Comparison of ENCODE assay signal across 11 cellular contexts in the genomic region with DNA sequence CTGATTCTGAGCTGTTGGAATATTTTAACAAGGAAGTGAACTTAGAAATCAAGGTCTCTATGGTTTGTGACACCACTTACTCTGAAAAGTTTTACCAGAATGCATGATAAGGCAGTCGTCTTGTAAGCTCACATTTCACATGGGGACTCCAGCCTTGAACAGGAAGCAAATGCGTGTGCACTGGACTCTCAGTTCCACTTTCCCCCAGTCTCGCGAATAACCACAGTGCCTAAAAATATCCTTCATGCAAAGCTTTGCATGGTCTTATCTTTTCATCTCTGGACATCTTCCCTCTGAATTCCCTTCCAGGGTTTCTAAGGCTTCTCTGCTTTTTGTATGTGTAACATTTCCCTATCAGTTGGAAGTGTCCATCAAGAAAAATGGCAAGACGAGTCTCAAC.
DNase-seq lines count a peak whose midpoint lies in the region; ATAC-seq and TF ChIP-seq lines count a peak whose summit lies in the region.
"Had no signal": no experiment of that assay in that cellular context is flagged by ENCODE, and none has a peak within 500 bp of the region (broad histone marks: within the 10 kb centered on the region; RNA-seq: fewer than 3 reads in every experiment).

No MANE protein-coding gene starts in this region.

- DNase-seq in SKM-1 (lab: John Stamatoyannopoulos, UW; ENCODE audit: unreplicated experiment) (peak; percentile 2), epidermal melanocyte (ENCODE audit: insufficient read length, low spot score) (no peak), NCI-H1930 (lab: John Stamatoyannopoulos, UW) (no peak)
- no peak for DNase-seq in activated CD4-positive, alpha-beta T cell treated with anti-CD3 and anti-CD28 coated beads, Interleukin-2, amount 10 ng/mL, durations not matched to agents 7 days and 5 days
- DNase-seq: foreskin melanocyte; stimulated activated CD4-positive, alpha-beta T cell treated with anti-CD3 and anti-CD28 coated beads, Interleukin-12 subunit alpha, Interleukin-12 subunit beta, amount 100 ng/mL, for 4 hours had no signal

- no peak overlapping the region for H3K27ac Mint-ChIP-seq in activated CD4-positive, alpha-beta T cell treated with anti-CD3 and anti-CD28 coated beads, Interleukin-2, amount 10 ng/mL, durations not matched to agents 7 days and 5 days
- H3K27ac Mint-ChIP-seq: mesothelial cell of epicardium had no signal

- ATAC-seq in GM18511 (IDR thresholded peaks at IDR 0.05; ENCODE audit: unreplicated experiment) (peak; percentile 94), GM21528 (IDR thresholded peaks at IDR 0.05; ENCODE audit: low FRiP score, unreplicated experiment) (peak; percentile 98), HG03175 (IDR thresholded peaks at IDR 0.05; ENCODE audit: unreplicated experiment) (peak; percentile 97), SK-N-SH treated with all-trans-retinoic acid at 6 μM for 48 hours (no peak)

- peaks cover 6% of the 10 kb centered on the region for H3K9me3 Mint-ChIP-seq in activated CD4-positive, alpha-beta T cell treated with anti-CD3 and anti-CD28 coated beads, Interleukin-2, amount 10 ng/mL, durations not matched to agents 7 days and 5 days
- H3K9me3 Mint-ChIP-seq: mesothelial cell of epicardium had no signal

- POLR2A ChIA-PET in activated CD4-positive, alpha-beta T cell treated with anti-CD3 and anti-CD28 coated beads, Interleukin-2, amount 10 ng/mL, durations not matched to agents 7 days and 5 days (lab: Charles Lee), result no interaction called here

- H3K4me3 Mint-ChIP-seq in activated CD4-positive, alpha-beta T cell treated with anti-CD3 and anti-CD28 coated beads, Interleukin-2, amount 10 ng/mL, durations not matched to agents 7 days and 5 days, result no peak overlapping the region
- H3K4me3 Mint-ChIP-seq: mesothelial cell of epicardium had no signal

- CTCF ChIA-PET in activated CD4-positive, alpha-beta T cell treated with anti-CD3 and anti-CD28 coated beads, Interleukin-2, amount 10 ng/mL, durations not matched to agents 7 days and 5 days (lab: Charles Lee), result no interaction called here

- no peaks in the 10 kb centered on the region for H3K36me3 Mint-ChIP-seq in activated CD4-positive, alpha-beta T cell treated with anti-CD3 and anti-CD28 coated beads, Interleukin-2, amount 10 ng/mL, durations not matched to agents 7 days and 5 days (ENCODE audit: low read depth)
- H3K36me3 Mint-ChIP-seq: mesothelial cell of epicardium had no signal

- no peaks in the 10 kb centered on the region for H3K27me3 Mint-ChIP-seq in activated CD4-positive, alpha-beta T cell treated with anti-CD3 and anti-CD28 coated beads, Interleukin-2, amount 10 ng/mL, durations not matched to agents 7 days and 5 days

- H3K4me1 Mint-ChIP-seq in activated CD4-positive, alpha-beta T cell treated with anti-CD3 and anti-CD28 coated beads, Interleukin-2, amount 10 ng/mL, durations not matched to agents 7 days and 5 days, result no peaks in the 10 kb centered on the region
- H3K4me1 Mint-ChIP-seq: mesothelial cell of epicardium had no signal

TF ChIP-seq in SK-N-SH treated with all-trans-retinoic acid at 6 μM for 48 hours, 23 proteins besides CTCF, POLR2A, EP300 and RAD21:
- TF ChIP-seq, protein P1, sequence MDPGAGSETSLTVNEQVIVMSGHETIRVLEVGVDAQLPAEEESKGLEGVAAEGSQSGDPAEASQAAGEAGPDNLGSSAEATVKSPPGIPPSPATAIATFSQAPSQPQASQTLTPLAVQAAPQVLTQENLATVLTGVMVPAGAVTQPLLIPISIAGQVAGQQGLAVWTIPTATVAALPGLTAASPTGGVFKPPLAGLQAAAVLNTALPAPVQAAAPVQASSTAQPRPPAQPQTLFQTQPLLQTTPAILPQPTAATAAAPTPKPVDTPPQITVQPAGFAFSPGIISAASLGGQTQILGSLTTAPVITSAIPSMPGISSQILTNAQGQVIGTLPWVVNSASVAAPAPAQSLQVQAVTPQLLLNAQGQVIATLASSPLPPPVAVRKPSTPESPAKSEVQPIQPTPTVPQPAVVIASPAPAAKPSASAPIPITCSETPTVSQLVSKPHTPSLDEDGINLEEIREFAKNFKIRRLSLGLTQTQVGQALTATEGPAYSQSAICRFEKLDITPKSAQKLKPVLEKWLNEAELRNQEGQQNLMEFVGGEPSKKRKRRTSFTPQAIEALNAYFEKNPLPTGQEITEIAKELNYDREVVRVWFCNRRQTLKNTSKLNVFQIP (CRISPR knock-in tag; IDR thresholded peaks at IDR 0.05; ENCODE audit: borderline replicate concordance, low read depth), result no peak
- TF ChIP-seq ZNF8 (CRISPR knock-in tag; IDR thresholded peaks at IDR 0.05) (no peak), ZC3H10 (CRISPR knock-in tag; IDR thresholded peaks at IDR 0.05) (no peak), BACH2 (CRISPR knock-in tag; IDR thresholded peaks at IDR 0.05; ENCODE audit: borderline replicate concordance) (no peak), SNAI2 (CRISPR knock-in tag; IDR thresholded peaks at IDR 0.05) (no peak), GLIS3 (CRISPR knock-in tag; IDR thresholded peaks at IDR 0.05) (no peak), TOX (CRISPR knock-in tag; IDR thresholded peaks at IDR 0.05; ENCODE audit: borderline replicate concordance) (no peak), RARB (CRISPR knock-in tag; IDR thresholded peaks at IDR 0.05) (no peak), ZFP30 (CRISPR knock-in tag; IDR thresholded peaks at IDR 0.05) (no peak), TCF4 (CRISPR knock-in tag; IDR thresholded peaks at IDR 0.05; ENCODE audit: borderline replicate concordance) (no peak), ZNF565 (CRISPR knock-in tag; conservative IDR thresholded peaks at IDR 0.05; ENCODE audit: low read depth) (no peak), ZNF70 (CRISPR knock-in tag; IDR thresholded peaks at IDR 0.05) (no peak)
- TF ChIP-seq, protein P2, sequence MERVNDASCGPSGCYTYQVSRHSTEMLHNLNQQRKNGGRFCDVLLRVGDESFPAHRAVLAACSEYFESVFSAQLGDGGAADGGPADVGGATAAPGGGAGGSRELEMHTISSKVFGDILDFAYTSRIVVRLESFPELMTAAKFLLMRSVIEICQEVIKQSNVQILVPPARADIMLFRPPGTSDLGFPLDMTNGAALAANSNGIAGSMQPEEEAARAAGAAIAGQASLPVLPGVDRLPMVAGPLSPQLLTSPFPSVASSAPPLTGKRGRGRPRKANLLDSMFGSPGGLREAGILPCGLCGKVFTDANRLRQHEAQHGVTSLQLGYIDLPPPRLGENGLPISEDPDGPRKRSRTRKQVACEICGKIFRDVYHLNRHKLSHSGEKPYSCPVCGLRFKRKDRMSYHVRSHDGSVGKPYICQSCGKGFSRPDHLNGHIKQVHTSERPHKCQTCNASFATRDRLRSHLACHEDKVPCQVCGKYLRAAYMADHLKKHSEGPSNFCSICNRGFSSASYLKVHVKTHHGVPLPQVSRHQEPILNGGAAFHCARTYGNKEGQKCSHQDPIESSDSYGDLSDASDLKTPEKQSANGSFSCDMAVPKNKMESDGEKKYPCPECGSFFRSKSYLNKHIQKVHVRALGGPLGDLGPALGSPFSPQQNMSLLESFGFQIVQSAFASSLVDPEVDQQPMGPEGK (CRISPR knock-in tag; IDR thresholded peaks at IDR 0.05; ENCODE audit: borderline replicate concordance), result no peak
- TF ChIP-seq, protein P3, sequence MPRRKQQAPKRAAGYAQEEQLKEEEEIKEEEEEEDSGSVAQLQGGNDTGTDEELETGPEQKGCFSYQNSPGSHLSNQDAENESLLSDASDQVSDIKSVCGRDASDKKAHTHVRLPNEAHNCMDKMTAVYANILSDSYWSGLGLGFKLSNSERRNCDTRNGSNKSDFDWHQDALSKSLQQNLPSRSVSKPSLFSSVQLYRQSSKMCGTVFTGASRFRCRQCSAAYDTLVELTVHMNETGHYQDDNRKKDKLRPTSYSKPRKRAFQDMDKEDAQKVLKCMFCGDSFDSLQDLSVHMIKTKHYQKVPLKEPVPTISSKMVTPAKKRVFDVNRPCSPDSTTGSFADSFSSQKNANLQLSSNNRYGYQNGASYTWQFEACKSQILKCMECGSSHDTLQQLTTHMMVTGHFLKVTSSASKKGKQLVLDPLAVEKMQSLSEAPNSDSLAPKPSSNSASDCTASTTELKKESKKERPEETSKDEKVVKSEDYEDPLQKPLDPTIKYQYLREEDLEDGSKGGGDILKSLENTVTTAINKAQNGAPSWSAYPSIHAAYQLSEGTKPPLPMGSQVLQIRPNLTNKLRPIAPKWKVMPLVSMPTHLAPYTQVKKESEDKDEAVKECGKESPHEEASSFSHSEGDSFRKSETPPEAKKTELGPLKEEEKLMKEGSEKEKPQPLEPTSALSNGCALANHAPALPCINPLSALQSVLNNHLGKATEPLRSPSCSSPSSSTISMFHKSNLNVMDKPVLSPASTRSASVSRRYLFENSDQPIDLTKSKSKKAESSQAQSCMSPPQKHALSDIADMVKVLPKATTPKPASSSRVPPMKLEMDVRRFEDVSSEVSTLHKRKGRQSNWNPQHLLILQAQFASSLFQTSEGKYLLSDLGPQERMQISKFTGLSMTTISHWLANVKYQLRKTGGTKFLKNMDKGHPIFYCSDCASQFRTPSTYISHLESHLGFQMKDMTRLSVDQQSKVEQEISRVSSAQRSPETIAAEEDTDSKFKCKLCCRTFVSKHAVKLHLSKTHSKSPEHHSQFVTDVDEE (CRISPR knock-in tag; IDR thresholded peaks at IDR 0.05), result no peak
TF ChIP-seq in SK-N-SH treated with all-trans-retinoic acid at 6 μM for 48 hours: peak in this region for 0.
